11 cellular contexts compared by ENCODE assay signal in the genomic region with DNA sequence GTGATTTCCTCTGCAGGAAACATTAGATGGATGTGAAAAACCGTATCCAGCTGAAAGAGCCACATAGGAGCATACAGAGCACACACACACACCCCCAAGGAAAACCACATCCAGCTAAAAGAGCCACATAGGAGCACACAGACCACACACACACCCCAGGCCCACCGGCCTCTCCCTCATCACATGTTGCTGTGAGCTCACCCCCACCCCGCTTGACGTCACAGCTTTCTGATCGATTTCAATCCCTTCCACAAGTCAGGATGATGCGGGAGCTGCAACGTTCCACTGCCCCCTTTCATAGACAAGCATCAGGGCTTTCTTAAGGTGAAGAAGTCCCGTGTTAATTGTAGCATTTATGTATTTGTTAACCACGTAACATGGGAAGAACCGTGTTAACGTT.
"Had no signal": no experiment of that assay in that cellular context is flagged by ENCODE, and none has a peak within 500 bp of the region (broad histone marks: within the 10 kb centered on the region; RNA-seq: fewer than 3 reads in every experiment).

No MANE protein-coding gene starts in this region.

- H3K27ac ChIP-seq: GM23248 had no signal

- H3K27ac Mint-ChIP-seq: GM23338, H9, HFFc6 had no signal

- H3K4me2 ChIP-seq: GM23338 had no signal

- H2AFZ ChIP-seq: GM23248, GM23338 had no signal

- H3K9me3 ChIP-seq: HAP-1 had no signal

- FAIRE-seq: H1, H54 had no signal

- H3K4me3 ChIP-seq: GM23248, GM23338, HAP-1 had no signal

- ATAC-seq: GM23338, HCT116 had no signal

- H3K4me1 ChIP-seq: HAP-1 had no signal

- H3K4me3 Mint-ChIP-seq: GM23338, H9, HFFc6 had no signal

- H3K9ac ChIP-seq: GM23248 had no signal

- H3K36me3 ChIP-seq: HAP-1 had no signal

- DNase-seq: GM23248, GOT3, H7, H9, HCEC 1CT, HFFc6 had no signal

- H3K4me1 Mint-ChIP-seq: GM23338, H9 had no signal
